ENCODE assay signal across 1 cellular context in genomic region chr11:6354651-6355485, GRCh38.
TF ChIP-seq lines count a peak whose summit lies in the region.

No MANE protein-coding gene starts in this region.

TF ChIP-seq in GM12878, 131 proteins besides CTCF, POLR2A, EP300 and RAD21:
- peak; percentile 90 for TF ChIP-seq ZNF24 (IDR thresholded peaks at IDR 0.05)
- TF ChIP-seq POU2F2 (IDR thresholded peaks at IDR 0.05; ENCODE audit: borderline replicate concordance, low read depth, low read length), result no peak
